7 cellular contexts compared by ENCODE assay signal in the genomic region with DNA sequence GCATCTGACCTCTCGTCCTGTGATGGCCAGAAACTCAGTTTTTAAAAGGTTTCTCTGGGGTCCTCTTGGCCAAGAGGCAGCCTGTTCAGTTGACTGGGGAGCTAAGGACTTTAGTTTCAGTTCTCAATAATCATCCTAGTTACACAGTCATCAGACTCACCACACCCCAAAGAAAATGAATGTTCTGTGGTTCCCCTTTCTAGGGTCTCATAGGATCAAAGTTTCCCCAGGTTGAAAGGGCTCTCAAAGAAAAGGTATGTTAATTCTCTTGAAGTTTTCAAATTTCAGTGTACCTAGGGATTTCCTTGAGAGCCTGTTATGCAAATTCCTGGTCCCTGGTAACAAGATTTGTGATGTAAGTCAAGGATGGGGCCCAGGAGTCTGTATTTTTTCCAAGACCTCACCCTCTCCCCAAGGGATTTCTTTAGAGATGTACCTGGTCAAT.
DNase-seq lines count a peak whose midpoint lies in the region; ATAC-seq and TF ChIP-seq lines count a peak whose summit lies in the region.

No MANE protein-coding gene starts in this region.

- peaks cover 60% of the 10 kb centered on the region for H3K4me1 Mint-ChIP-seq in nephron

- no peak for TF ChIP-seq CTCF in nephron (IDR thresholded peaks at IDR 0.05; ENCODE audit: unreplicated experiment in 3 of 3)

- ATAC-seq in GM19328 (IDR thresholded peaks at IDR 0.05; ENCODE audit: unreplicated experiment) (peak; percentile 86), HG02798 (IDR thresholded peaks at IDR 0.05; ENCODE audit: poor library complexity, unreplicated experiment) (peak; percentile 91)

- DNase-seq in NOMO-1 treated with dmso at 0.1 percent for 144 hours (lab: John Stamatoyannopoulos, UW; ENCODE audit: unreplicated experiment), result peak; percentile 76
- DNase-seq in NCI-H1436 treated with DMSO at 0.1 percent for 48 hours (lab: John Stamatoyannopoulos, UW), result no peak
- DNase-seq in middle frontal gyrus (ENCODE audit: extremely low spot score, low spot score), result no peak
- no peak for DNase-seq in superior temporal gyrus (ENCODE audit: extremely low spot score)

- H3K27ac Mint-ChIP-seq in nephron, result peak overlapping the region; percentile 54 to 92 (median 74)

- peaks cover 24% of the 10 kb centered on the region for H3K27me3 Mint-ChIP-seq in nephron (ENCODE audit: low read depth)

- no peak overlapping the region for H3K4me3 Mint-ChIP-seq in nephron

- peaks cover 7% of the 10 kb centered on the region for H3K36me3 Mint-ChIP-seq in nephron (ENCODE audit: low read depth)

- peaks cover 4% of the 10 kb centered on the region for H3K9me3 Mint-ChIP-seq in nephron
